In genomic region chr15:61227269-61228024, GRCh38 we compare ENCODE assay signal across 9 cellular contexts. TPM values are rescaled to one million over a fixed set of nuclear protein-coding genes. Genes with fewer than 3 reads are reported as not detected.
DNase-seq lines count a peak whose midpoint lies in the region; ATAC-seq and TF ChIP-seq lines count a peak whose summit lies in the region.
"Had no signal": no experiment of that assay in that cellular context is flagged by ENCODE, and none has a peak within 500 bp of the region (broad histone marks: within the 10 kb centered on the region; RNA-seq: fewer than 3 reads in every experiment).

No MANE protein-coding gene starts in this region.

- CTCF ChIA-PET in HEK293 (lab: Yijun Ruan, JAX) = interaction anchor here (1.0 kb wide), 1 partner anchor 10 kb away, joined by 3 read pairs; no protein-coding TSS in a partner anchor

- no peaks in the 10 kb centered on the region for H3K9me3 Mint-ChIP-seq in activated T-helper 17 cell treated with anti-CD3 and anti-CD28 coated beads, Interleukin-2, amount 50 U/mL, for 72 hours
- no peaks in the 10 kb centered on the region for H3K9me3 Mint-ChIP-seq in progenitor cell of endocrine pancreas (ENCODE audit: low read depth)

- H3K4me1 ChIP-seq in HEK293 (ENCODE audit: control insufficient read depth, insufficient read depth, low read length) = peaks cover 2% of the 10 kb centered on the region; the same call in 1 of the 2 replicates

- no peak overlapping the region for H3K27ac Mint-ChIP-seq in activated T-helper 17 cell treated with anti-CD3 and anti-CD28 coated beads, Interleukin-2, amount 50 U/mL, for 72 hours
- no peak overlapping the region for H3K27ac Mint-ChIP-seq in progenitor cell of endocrine pancreas

- POLR2A ChIA-PET in HEK293 (lab: Yijun Ruan, JAX) = interaction anchor here (0.6 to 1.2 kb wide), 3 partner anchors 16 to 937 kb away, joined by 3 to 5 read pairs (median 4); no protein-coding TSS in a partner anchor

- no peaks in the 10 kb centered on the region for H3K36me3 Mint-ChIP-seq in activated T-helper 17 cell treated with anti-CD3 and anti-CD28 coated beads, Interleukin-2, amount 50 U/mL, for 72 hours (ENCODE audit: low read depth)
- no peaks in the 10 kb centered on the region for H3K36me3 Mint-ChIP-seq in progenitor cell of endocrine pancreas (ENCODE audit: insufficient read depth)

- peak overlapping the region; percentile 55 for H3K4me3 Mint-ChIP-seq in activated T-helper 17 cell treated with anti-CD3 and anti-CD28 coated beads, Interleukin-2, amount 50 U/mL, for 72 hours
- peak overlapping the region; percentile 82 for H3K4me3 Mint-ChIP-seq in progenitor cell of endocrine pancreas (ENCODE audit: low read depth)

- TF ChIP-seq CTCF in HEK293 (tag by site-specific recombination; IDR thresholded peaks at IDR 0.05) (no peak), progenitor cell of endocrine pancreas (IDR thresholded peaks at IDR 0.05; ENCODE audit: unreplicated experiment) (no peak)

- no peaks in the 10 kb centered on the region for H3K36me3 ChIP-seq in HEK293 (ENCODE audit: control insufficient read depth in 2 of 2, insufficient read depth in 1 of 2, low read length in 2 of 2)

- H3K27ac ChIP-seq in HEK293 (ENCODE audit: extremely low read depth, low read depth, low read length) = peak overlapping the region; percentile 46; the same call in 1 of the 2 replicates
- H3K27ac ChIP-seq: HL-60 had no signal

- H3K9me3 ChIP-seq in HEK293 (ENCODE audit: control insufficient read depth, insufficient read depth, low read depth, low read length) = no peaks in the 10 kb centered on the region

- intact Hi-C loops in left cardiac atrium (cut with DNase I) = no loop called here

- no peak for ATAC-seq in activated T-helper 17 cell treated with anti-CD3 and anti-CD28 coated beads, Interleukin-2, amount 50 U/mL, for 72 hours (replicated peaks)
- ATAC-seq in left cardiac atrium (peak; percentile 57 to 66), HG03571 (IDR thresholded peaks at IDR 0.05; ENCODE audit: unreplicated experiment) (no peak), GM21528 (IDR thresholded peaks at IDR 0.05; ENCODE audit: low FRiP score, unreplicated experiment) (no peak), HG03457 (IDR thresholded peaks at IDR 0.05; ENCODE audit: unreplicated experiment) (no peak)

- DNase-seq in Ammon's horn (ENCODE audit: low spot score) = peak; percentile 8
- DNase-seq in left cardiac atrium = no peak
- DNase-seq in progenitor cell of endocrine pancreas (ENCODE audit: low spot score, unreplicated experiment) = no peak

- peak overlapping the region; percentile 71 for H3K4me3 ChIP-seq in HEK293 (ENCODE audit: low read depth, low read length)

- peaks cover 69% of the 10 kb centered on the region for H3K27me3 Mint-ChIP-seq in activated T-helper 17 cell treated with anti-CD3 and anti-CD28 coated beads, Interleukin-2, amount 50 U/mL, for 72 hours
- peaks cover 68% of the 10 kb centered on the region for H3K27me3 Mint-ChIP-seq in progenitor cell of endocrine pancreas

- no peaks in the 10 kb centered on the region for H3K4me1 Mint-ChIP-seq in activated T-helper 17 cell treated with anti-CD3 and anti-CD28 coated beads, Interleukin-2, amount 50 U/mL, for 72 hours
- H3K4me1 Mint-ChIP-seq in progenitor cell of endocrine pancreas (ENCODE audit: low read depth) = peaks cover 4% of the 10 kb centered on the region

TF ChIP-seq in HEK293, 187 proteins besides CTCF, POLR2A, EP300 and RAD21:
- 0 out of 2 replicates have a peak, but pooled peaks have one; percentile 36 for TF ChIP-seq SP7 (tag by site-specific recombination; IDR thresholded peaks at IDR 0.05)
- TF ChIP-seq ZEB2 (tag by site-specific recombination; IDR thresholded peaks at IDR 0.05) = peak; percentile 30; the same call in 1 of the 2 replicates
- TF ChIP-seq IKZF3 (tag by site-specific recombination; IDR thresholded peaks at IDR 0.05) = peak; percentile 55; the same call in 1 of the 2 replicates
- TF ChIP-seq ZBTB20 (tag by site-specific recombination; IDR thresholded peaks at IDR 0.05) = peak; percentile 92
- TF ChIP-seq ZNF600 (tag by site-specific recombination; IDR thresholded peaks at IDR 0.05) = peak; percentile 29; the same call in 1 of the 2 replicates
- peak; percentile 50 for TF ChIP-seq ZNF341 (tag by site-specific recombination; IDR thresholded peaks at IDR 0.05; ENCODE audit: low read depth)
- peak; percentile 45; the same call in 1 of the 2 replicates for TF ChIP-seq ZNF629 (tag by site-specific recombination; IDR thresholded peaks at IDR 0.05)
- TF ChIP-seq, protein P1, sequence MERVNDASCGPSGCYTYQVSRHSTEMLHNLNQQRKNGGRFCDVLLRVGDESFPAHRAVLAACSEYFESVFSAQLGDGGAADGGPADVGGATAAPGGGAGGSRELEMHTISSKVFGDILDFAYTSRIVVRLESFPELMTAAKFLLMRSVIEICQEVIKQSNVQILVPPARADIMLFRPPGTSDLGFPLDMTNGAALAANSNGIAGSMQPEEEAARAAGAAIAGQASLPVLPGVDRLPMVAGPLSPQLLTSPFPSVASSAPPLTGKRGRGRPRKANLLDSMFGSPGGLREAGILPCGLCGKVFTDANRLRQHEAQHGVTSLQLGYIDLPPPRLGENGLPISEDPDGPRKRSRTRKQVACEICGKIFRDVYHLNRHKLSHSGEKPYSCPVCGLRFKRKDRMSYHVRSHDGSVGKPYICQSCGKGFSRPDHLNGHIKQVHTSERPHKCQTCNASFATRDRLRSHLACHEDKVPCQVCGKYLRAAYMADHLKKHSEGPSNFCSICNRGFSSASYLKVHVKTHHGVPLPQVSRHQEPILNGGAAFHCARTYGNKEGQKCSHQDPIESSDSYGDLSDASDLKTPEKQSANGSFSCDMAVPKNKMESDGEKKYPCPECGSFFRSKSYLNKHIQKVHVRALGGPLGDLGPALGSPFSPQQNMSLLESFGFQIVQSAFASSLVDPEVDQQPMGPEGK (tag by site-specific recombination; IDR thresholded peaks at IDR 0.05) = peak; percentile 75
- no peak for TF ChIP-seq ZNF544 (tag by site-specific recombination; IDR thresholded peaks at IDR 0.05)
- TF ChIP-seq KLF10 (tag by site-specific recombination; IDR thresholded peaks at IDR 0.05) = peak; percentile 78
- peak; percentile 75 for TF ChIP-seq KLF9 (tag by site-specific recombination; IDR thresholded peaks at IDR 0.05; ENCODE audit: low read depth)
- 0 out of 2 replicates have a peak, but pooled peaks have one; percentile 30 for TF ChIP-seq ZNF501 (tag by site-specific recombination; IDR thresholded peaks at IDR 0.05)
- TF ChIP-seq GLIS2 (tag by site-specific recombination; IDR thresholded peaks at IDR 0.05) = 0 out of 2 replicates have a peak, but pooled peaks have one; percentile 32
- peak; percentile 75 for TF ChIP-seq ZNF677 (tag by site-specific recombination; IDR thresholded peaks at IDR 0.05)
- peak; percentile 18; the same call in 1 of the 2 replicates for TF ChIP-seq GLIS1 (tag by site-specific recombination; IDR thresholded peaks at IDR 0.05)
- TF ChIP-seq ZNF175 (tag by site-specific recombination; IDR thresholded peaks at IDR 0.05) = no peak
- peak; percentile 47 for TF ChIP-seq ZNF366 (tag by site-specific recombination; conservative IDR thresholded peaks at IDR 0.05)
- TF ChIP-seq ZBTB26 (tag by site-specific recombination; optimal IDR thresholded peaks at IDR 0.05) = peak; percentile 39
- TF ChIP-seq FEZF1 (tag by site-specific recombination; IDR thresholded peaks at IDR 0.05) = no peak
- TF ChIP-seq ZNF398 (tag by site-specific recombination; IDR thresholded peaks at IDR 0.05) = peak; percentile 72
- no peak for TF ChIP-seq ZNF354C (tag by site-specific recombination; IDR thresholded peaks at IDR 0.05; ENCODE audit: borderline replicate concordance, low read depth)
- peak; percentile 42; the same call in 1 of the 2 replicates for TF ChIP-seq ZBTB17 (tag by site-specific recombination; IDR thresholded peaks at IDR 0.05)
- TF ChIP-seq ZNF335 (tag by site-specific recombination; conservative IDR thresholded peaks at IDR 0.05) = peak; percentile 21; the same call in 1 of the 2 replicates
- no peak for TF ChIP-seq ZNF391 (tag by site-specific recombination; IDR thresholded peaks at IDR 0.05; ENCODE audit: borderline replicate concordance, low read depth)

RNA-seq across cellular contexts. Expression of gene RORA, which starts 1.7 kb away (rescaled TPM):
- 100 to 1,000 TPM; 112 to 157 TPM for total RNA-seq in activated T-helper 17 cell treated with anti-CD3 and anti-CD28 coated beads, Interleukin-2, amount 50 U/mL, for 72 hours
- total RNA-seq in left cardiac atrium (10 to 100 TPM; 15.5 to 16.0 TPM), progenitor cell of endocrine pancreas (18.7 and 21.4 TPM in 2 replicates)

Comparison
In these comparisons a context has a peak if more than half of its experiments do, and no peak if none do; other contexts are left out.
1. ATAC-seq: peak in left cardiac atrium (2 of 2); none in activated T-helper 17 cell treated with anti-CD3 and anti-CD28 coated beads, Interleukin-2, amount 50 U/mL, for 72 hours (single experiment), HG03571 (single experiment), GM21528 (single experiment) and HG03457 (single experiment).